ENCODE assay signal across 22 cellular contexts in the genomic region with DNA sequence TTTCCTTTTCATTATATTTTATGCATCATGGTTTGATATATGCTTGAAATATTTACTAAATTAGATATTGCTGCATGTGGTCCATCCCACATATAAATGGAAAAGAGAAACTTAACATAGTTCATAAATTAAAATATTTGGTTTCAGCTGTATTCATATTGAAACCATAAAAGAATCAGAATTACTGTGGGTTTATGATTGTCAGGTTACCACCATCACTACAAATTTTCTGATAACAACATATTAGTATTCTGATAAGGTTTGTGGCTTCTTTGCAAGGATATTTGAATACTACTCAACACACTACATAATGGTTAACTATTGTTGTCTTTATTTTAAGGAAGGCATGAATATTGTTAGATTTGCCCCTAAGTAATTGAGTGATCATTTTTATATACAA.
DNase-seq lines count a peak whose midpoint lies in the region; ATAC-seq, FAIRE-seq and TF ChIP-seq lines count a peak whose summit lies in the region.
"Had no signal": no experiment of that assay in that cellular context is flagged by ENCODE, and none has a peak within 500 bp of the region (broad histone marks: within the 10 kb centered on the region; RNA-seq: fewer than 3 reads in every experiment).

No MANE protein-coding gene starts in this region.

- no peak overlapping the region for H3K4me3 ChIP-seq in GM12878
- H3K4me3 ChIP-seq: left ventricle myocardium inferior, MG63, tibial artery had no signal

- H3K4me2 ChIP-seq in GM12878 (ENCODE audit: control insufficient read depth, insufficient read depth) = no peak overlapping the region

- H3K4me1 Mint-ChIP-seq in activated naive CD4-positive, alpha-beta T cell treated with anti-CD3 and anti-CD28 coated beads, Interleukin-2, amount 50 U/mL, for 24 hours = peaks cover 60% of the 10 kb centered on the region
- H3K4me1 Mint-ChIP-seq in activated naive CD4-positive, alpha-beta T cell treated with anti-CD3 and anti-CD28 coated beads for 36 hours (ENCODE audit: low read depth) = peaks cover 46% of the 10 kb centered on the region

- no peak for TF ChIP-seq CTCF in GM12878 (IDR thresholded peaks at IDR 0.05 in 2 of 3, conservative IDR thresholded peaks at IDR 0.05 in 1 of 3; ENCODE audit: control insufficient read depth in 2 of 3, extremely low read depth in 1 of 3, insufficient read depth in 1 of 3, low read depth in 3 of 3, low read length in 3 of 3)

- 0 out of 2 replicates have a peak, but pooled peaks cover 3% of the 10 kb centered on the region for H4K20me1 ChIP-seq in GM12878 (ENCODE audit: control insufficient read depth, insufficient read depth)

- DNase-seq in activated naive CD4-positive, alpha-beta T cell treated with anti-CD3 and anti-CD28 coated beads for 36 hours = no peak
- DNase-seq in GM12878 (ENCODE audit: low read depth, low spot score) = no peak
- DNase-seq in hypothalamus (lab: John Stamatoyannopoulos, UW) = no peak
- no peak for DNase-seq in NCI-H524 (lab: John Stamatoyannopoulos, UW)
- DNase-seq in T-helper 9 cell = no peak
- DNase-seq: activated CD8-positive, alpha-beta memory T cell treated with anti-CD3 and anti-CD28 coated beads, Interleukin-2, amount 50 U/mL, for 4 hours; activated naive CD4-positive, alpha-beta T cell; cerebellar nuclear complex; effector memory CD4-positive, alpha-beta T cell; HFFc6; left ventricle myocardium inferior; MG63; NCI-H187; stimulated activated CD4-positive, alpha-beta T cell treated with anti-CD3 and anti-CD28 coated beads, Interleukin-12 subunit alpha, Interleukin-12 subunit beta, amount 100 ng/mL, for 4 hours; tibial artery had no signal

- SMC1A ChIA-PET in GM12878 (lab: Charles Lee; ENCODE audit: uncharacterized antibody, unreplicated experiment) = interaction anchor here (0.6 to 1.6 kb wide), 7 partner anchors 8 to 210 kb away, joined by 3 to 4 read pairs (median 3); no protein-coding TSS in a partner anchor

- H3K27me3 Mint-ChIP-seq in activated naive CD4-positive, alpha-beta T cell treated with anti-CD3 and anti-CD28 coated beads, Interleukin-2, amount 50 U/mL, for 24 hours = no peaks in the 10 kb centered on the region
- H3K27me3 Mint-ChIP-seq in activated naive CD4-positive, alpha-beta T cell treated with anti-CD3 and anti-CD28 coated beads for 36 hours (ENCODE audit: low read depth) = peaks cover 3% of the 10 kb centered on the region

- no peaks in the 10 kb centered on the region for H3K36me3 Mint-ChIP-seq in activated naive CD4-positive, alpha-beta T cell treated with anti-CD3 and anti-CD28 coated beads, Interleukin-2, amount 50 U/mL, for 24 hours
- no peaks in the 10 kb centered on the region for H3K36me3 Mint-ChIP-seq in activated naive CD4-positive, alpha-beta T cell treated with anti-CD3 and anti-CD28 coated beads for 36 hours (ENCODE audit: low read depth)

- peaks cover 3% of the 10 kb centered on the region for H3K79me2 ChIP-seq in GM12878 (ENCODE audit: control insufficient read depth, insufficient read depth, low read length)

- no peaks in the 10 kb centered on the region for H3K27me3 ChIP-seq in GM12878 (replicated peaks in 1 of 2; ENCODE audit: control insufficient read depth in 2 of 2, insufficient read depth in 2 of 2, low read length in 1 of 2)
- H3K27me3 ChIP-seq: MG63, neutrophil, tibial artery had no signal

- no peak overlapping the region for H3K27ac ChIP-seq in GM12878 (ENCODE audit: control insufficient read depth, insufficient read depth)
- H3K27ac ChIP-seq: left ventricle myocardium inferior, neutrophil, RWPE1, tibial artery had no signal

- TF ChIP-seq RAD21 in GM12878 (IDR thresholded peaks at IDR 0.05; ENCODE audit: insufficient read depth, low read depth, low read length) = no peak

- H3K9me3 Mint-ChIP-seq in activated naive CD4-positive, alpha-beta T cell treated with anti-CD3 and anti-CD28 coated beads, Interleukin-2, amount 50 U/mL, for 24 hours = no peaks in the 10 kb centered on the region
- no peaks in the 10 kb centered on the region for H3K9me3 Mint-ChIP-seq in activated naive CD4-positive, alpha-beta T cell treated with anti-CD3 and anti-CD28 coated beads for 36 hours
- H3K9me3 Mint-ChIP-seq: activated CD4-positive, alpha-beta T cell treated with anti-CD3 and anti-CD28 coated beads, Interleukin-2, amount 10 ng/mL, durations not matched to agents 24 days and 14 days; HFFc6 had no signal

- no peaks in the 10 kb centered on the region for H3K9me3 ChIP-seq in GM12878 (replicated peaks; ENCODE audit: control insufficient read depth, insufficient read depth, low read length)
- H3K9me3 ChIP-seq: left ventricle myocardium inferior, MG63, neutrophil, tibial artery had no signal

- H3K4me3 Mint-ChIP-seq in activated naive CD4-positive, alpha-beta T cell treated with anti-CD3 and anti-CD28 coated beads, Interleukin-2, amount 50 U/mL, for 24 hours = no peak overlapping the region
- H3K4me3 Mint-ChIP-seq in activated naive CD4-positive, alpha-beta T cell treated with anti-CD3 and anti-CD28 coated beads for 36 hours = no peak overlapping the region
- H3K4me3 Mint-ChIP-seq: activated CD4-positive, alpha-beta T cell treated with anti-CD3 and anti-CD28 coated beads, Interleukin-2, amount 10 ng/mL, durations not matched to agents 24 days and 14 days; HFFc6 had no signal

- H3K4me1 ChIP-seq in GM12878 (ENCODE audit: control insufficient read depth, insufficient read depth, low read length) = peaks cover 11% of the 10 kb centered on the region

- no peaks in the 10 kb centered on the region for H3K36me3 ChIP-seq in GM12878 (ENCODE audit: control insufficient read depth in 2 of 2, insufficient read depth in 2 of 2, low read length in 1 of 2)
- H3K36me3 ChIP-seq: left ventricle myocardium inferior, MG63, neutrophil, tibial artery had no signal

- CTCF ChIA-PET in activated naive CD4-positive, alpha-beta T cell treated with anti-CD3 and anti-CD28 coated beads for 36 hours (lab: Charles Lee) = no interaction called here
- CTCF ChIA-PET in GM12878 (lab: Yijun Ruan, JAX) = interaction anchor here (0.7 to 1.4 kb wide), 2 partner anchors 20 to 81 kb away, joined by 3 read pairs; no protein-coding TSS in a partner anchor

- RAD21 ChIA-PET in GM12878 (lab: Charles Lee; ENCODE audit: unreplicated experiment) = interaction anchor here (1.0 kb wide), 2 partner anchors 33 to 113 kb away, joined by 3 read pairs; no protein-coding TSS in a partner anchor

- no peak for TF ChIP-seq EP300 in GM12878 (IDR thresholded peaks at IDR 0.05; ENCODE audit: borderline replicate concordance in 1 of 2, control insufficient read depth in 1 of 2, low read depth in 2 of 2, low read length in 2 of 2)

- no peak overlapping the region for H3K9ac ChIP-seq in GM12878 (ENCODE audit: control insufficient read depth, insufficient read depth, low read length)

- no peak overlapping the region for H2AFZ ChIP-seq in GM12878 (ENCODE audit: control insufficient read depth, low read depth, low read length)

- TF ChIP-seq POLR2A in GM12878 (IDR thresholded peaks at IDR 0.05; ENCODE audit: low read depth, low read length) = no peak

- BruUV-seq in GM12878 (replicated peaks; lab: Mats Ljungman, UMichigan) = no TSS peak

- ATAC-seq in HG02610 (IDR thresholded peaks at IDR 0.05; ENCODE audit: unreplicated experiment) = peak; percentile 45
- peak; percentile 31 for ATAC-seq in HG03139 (IDR thresholded peaks at IDR 0.05; ENCODE audit: unreplicated experiment)
- peak; percentile 44 for ATAC-seq in GM12878

- POLR2A ChIA-PET in GM12878 (lab: Charles Lee) = interaction anchor here (1.3 kb wide), 1 partner anchor 62 kb away, joined by 4 read pairs; no protein-coding TSS in a partner anchor

- H3K27ac Mint-ChIP-seq in activated naive CD4-positive, alpha-beta T cell treated with anti-CD3 and anti-CD28 coated beads, Interleukin-2, amount 50 U/mL, for 24 hours = peak overlapping the region; percentile 0
- no peak overlapping the region for H3K27ac Mint-ChIP-seq in activated naive CD4-positive, alpha-beta T cell treated with anti-CD3 and anti-CD28 coated beads for 36 hours
- H3K27ac Mint-ChIP-seq: activated CD4-positive, alpha-beta T cell treated with anti-CD3 and anti-CD28 coated beads, Interleukin-2, amount 10 ng/mL, durations not matched to agents 24 days and 14 days; HFFc6 had no signal

- in situ Hi-C loops in GM12878 (cut with MboI) = no loop called here

- no peak for FAIRE-seq in GM12878 (lab: Jason Lieb, UNC)
- FAIRE-seq: astrocyte had no signal

- intact Hi-C loops in activated naive CD4-positive, alpha-beta T cell treated with anti-CD3 and anti-CD28 coated beads for 36 hours (cut with micrococcal nuclease) = loop anchor here (1.0 kb wide), 1 partner anchor 289 kb away; no protein-coding TSS in a partner anchor
- intact Hi-C loops in GM12878 (cut with micrococcal nuclease; ENCODE audit: unreplicated experiment) = loop anchor here (5.0 kb wide), 1 partner anchor 236 kb away; the partner anchor contains the start of gene UBE2E2

TF ChIP-seq in GM12878, 131 proteins besides CTCF, POLR2A, EP300 and RAD21 (continues in another document):
- no peak for TF ChIP-seq ZSCAN29 (IDR thresholded peaks at IDR 0.05)
- no peak for TF ChIP-seq POU2F2 (IDR thresholded peaks at IDR 0.05; ENCODE audit: borderline replicate concordance, low read depth, low read length)
- no peak for TF ChIP-seq NR2F1 (conservative IDR thresholded peaks at IDR 0.05)
- no peak for TF ChIP-seq ZBTB33 (IDR thresholded peaks at IDR 0.05)
